ENCODE assay signal across 31 cellular contexts in genomic region chr3:129536374-129536667, GRCh38. TPM values are rescaled to one million over a fixed set of nuclear protein-coding genes. Genes with fewer than 3 reads are reported as not detected.
"Had no signal": no experiment of that assay in that cellular context is flagged by ENCODE, and none has a peak within 500 bp of the region (broad histone marks: within the 10 kb centered on the region; RNA-seq: fewer than 3 reads in every experiment).

No MANE protein-coding gene starts in this region.

- DNase-seq: activated CD4-positive, alpha-beta T cell treated with anti-CD3 and anti-CD28 coated beads for 1 hour; activated CD4-positive, alpha-beta T cell treated with anti-CD3 and anti-CD28 coated beads, Interleukin-2, amount 50 U/mL, for 4 hours; activated CD8-positive, alpha-beta memory T cell treated with anti-CD3 and anti-CD28 coated beads for 24 hours; activated CD8-positive, alpha-beta memory T cell treated with anti-CD3 and anti-CD28 coated beads, Interleukin-2, amount 50 U/mL, for 4 hours; activated T-cell treated with anti-CD3 and anti-CD28 coated beads, Interleukin-2, amount 50 U/mL, for 24 hours; colonic mucosa; effector memory CD8-positive, alpha-beta T cell; esophagus squamous epithelium; head of caudate nucleus; hypothalamus; left cardiac atrium; ovary; right cardiac atrium; stimulated activated CD4-positive, alpha-beta T cell treated with anti-CD3 and anti-CD28 coated beads, Interleukin-12 subunit alpha, Interleukin-12 subunit beta, amount 100 ng/mL, for 4 hours; substantia nigra; thyroid gland; WERI-Rb-1 had no signal

- H3K4me1 ChIP-seq: breast epithelium, colonic mucosa, esophagus squamous epithelium, gastroesophageal sphincter had no signal

- H3K27ac ChIP-seq: breast epithelium, colonic mucosa, esophagus squamous epithelium, gastroesophageal sphincter, neutrophil, ovary, thyroid gland, WERI-Rb-1 had no signal

- H3K9me3 Mint-ChIP-seq: activated T-cell treated with anti-CD3 and anti-CD28 coated beads, Interleukin-2, amount 50 U/mL, for 24 hours; activated T-helper 17 cell treated with anti-CD3 and anti-CD28 coated beads, Interleukin-2, amount 50 U/mL, for 72 hours; central memory CD8-positive, alpha-beta T cell; effector memory CD8-positive, alpha-beta T cell; memory B cell; natural killer cell treated with Interleukin-12 subunit alpha and Interleukin-12 subunit beta and Interleukin-15 and Interleukin-18, amount 100 ng/mL, for 72 hours; stimulated activated naive CD8-positive, alpha-beta T cell treated with anti-CD3 and anti-CD28 coated beads, Interleukin-15, Interleukin-2, amounts not matched to agents 100 ng/mL and 50 ng/mL, for 24 hours had no signal

- ATAC-seq: activated T-helper 17 cell treated with anti-CD3 and anti-CD28 coated beads, Interleukin-2, amount 50 U/mL, for 72 hours; effector memory CD8-positive, alpha-beta T cell; gastroesophageal sphincter; left cardiac atrium; natural killer cell treated with Interleukin-12 subunit alpha and Interleukin-12 subunit beta and Interleukin-15 and Interleukin-18, amount 100 ng/mL, for 72 hours; right cardiac atrium had no signal

- H3K4me1 Mint-ChIP-seq: activated T-helper 17 cell treated with anti-CD3 and anti-CD28 coated beads, Interleukin-2, amount 50 U/mL, for 72 hours had no signal

- H3K36me3 ChIP-seq: breast epithelium, colonic mucosa, esophagus squamous epithelium, gastroesophageal sphincter, neutrophil, ovary, thyroid gland, WERI-Rb-1 had no signal

- H3K36me3 Mint-ChIP-seq: activated naive CD8-positive, alpha-beta T cell; memory B cell; natural killer cell treated with Interleukin-12 subunit alpha and Interleukin-12 subunit beta and Interleukin-15 and Interleukin-18, amount 100 ng/mL, for 72 hours had no signal

- H3K27ac Mint-ChIP-seq: activated naive CD8-positive, alpha-beta T cell; activated T-cell treated with anti-CD3 and anti-CD28 coated beads, Interleukin-2, amount 50 U/mL, for 24 hours; activated T-helper 17 cell treated with anti-CD3 and anti-CD28 coated beads, Interleukin-2, amount 50 U/mL, for 72 hours; memory B cell; natural killer cell treated with Interleukin-12 subunit alpha and Interleukin-12 subunit beta and Interleukin-15 and Interleukin-18, amount 100 ng/mL, for 72 hours; stimulated activated naive CD8-positive, alpha-beta T cell treated with anti-CD3 and anti-CD28 coated beads, Interleukin-15, Interleukin-2, amounts not matched to agents 100 ng/mL and 50 ng/mL, for 24 hours had no signal

- H3K27me3 ChIP-seq: breast epithelium, colonic mucosa, dorsolateral prefrontal cortex, gastroesophageal sphincter, neutrophil, ovary, thyroid gland had no signal

- H3K9me3 ChIP-seq: breast epithelium, colonic mucosa, esophagus squamous epithelium, gastroesophageal sphincter, neutrophil, ovary, thyroid gland had no signal

- H3K4me3 ChIP-seq: breast epithelium, colonic mucosa, dorsolateral prefrontal cortex, esophagus squamous epithelium, gastroesophageal sphincter, ovary, thyroid gland had no signal

- H3K4me3 Mint-ChIP-seq: activated naive CD8-positive, alpha-beta T cell; activated T-cell treated with anti-CD3 and anti-CD28 coated beads, Interleukin-2, amount 50 U/mL, for 24 hours; activated T-helper 17 cell treated with anti-CD3 and anti-CD28 coated beads, Interleukin-2, amount 50 U/mL, for 72 hours; central memory CD8-positive, alpha-beta T cell; effector memory CD8-positive, alpha-beta T cell; memory B cell; natural killer cell treated with Interleukin-12 subunit alpha and Interleukin-12 subunit beta and Interleukin-15 and Interleukin-18, amount 100 ng/mL, for 72 hours; stimulated activated naive CD8-positive, alpha-beta T cell treated with anti-CD3 and anti-CD28 coated beads, Interleukin-15, Interleukin-2, amounts not matched to agents 100 ng/mL and 50 ng/mL, for 24 hours had no signal

- H3K27me3 Mint-ChIP-seq: activated naive CD8-positive, alpha-beta T cell; activated T-cell treated with anti-CD3 and anti-CD28 coated beads, Interleukin-2, amount 50 U/mL, for 24 hours; activated T-helper 17 cell treated with anti-CD3 and anti-CD28 coated beads, Interleukin-2, amount 50 U/mL, for 72 hours; central memory CD8-positive, alpha-beta T cell; natural killer cell treated with Interleukin-12 subunit alpha and Interleukin-12 subunit beta and Interleukin-15 and Interleukin-18, amount 100 ng/mL, for 72 hours; stimulated activated naive CD8-positive, alpha-beta T cell treated with anti-CD3 and anti-CD28 coated beads, Interleukin-15, Interleukin-2, amounts not matched to agents 100 ng/mL and 50 ng/mL, for 24 hours had no signal

RNA-seq across cellular contexts. Expression of gene H1-8, which starts 6.7 kb away (rescaled TPM):
- total RNA-seq: activated T-helper 17 cell treated with anti-CD3 and anti-CD28 coated beads, Interleukin-2, amount 50 U/mL, for 72 hours; breast epithelium; colonic mucosa; dorsolateral prefrontal cortex; esophagus squamous epithelium; gastroesophageal sphincter; left cardiac atrium; lower leg skin; natural killer cell treated with Interleukin-12 subunit alpha and Interleukin-12 subunit beta and Interleukin-15 and Interleukin-18, amount 100 ng/mL, for 72 hours; ovary; pulmonary artery endothelial cell; right cardiac atrium; skeletal muscle tissue; thyroid gland; ureter had no signal
- polyA plus RNA-seq: right cardiac atrium had no signal

RNA-seq across cellular contexts. Expression of gene RHO, which starts 7.9 kb away (rescaled TPM):
- total RNA-seq: activated T-helper 17 cell treated with anti-CD3 and anti-CD28 coated beads, Interleukin-2, amount 50 U/mL, for 72 hours; colonic mucosa; esophagus squamous epithelium; gastroesophageal sphincter; left cardiac atrium; lower leg skin; natural killer cell treated with Interleukin-12 subunit alpha and Interleukin-12 subunit beta and Interleukin-15 and Interleukin-18, amount 100 ng/mL, for 72 hours; pulmonary artery endothelial cell; right cardiac atrium; skeletal muscle tissue; thyroid gland; ureter had no signal
- polyA plus RNA-seq: ovary, right cardiac atrium had no signal
